In the genomic region with DNA sequence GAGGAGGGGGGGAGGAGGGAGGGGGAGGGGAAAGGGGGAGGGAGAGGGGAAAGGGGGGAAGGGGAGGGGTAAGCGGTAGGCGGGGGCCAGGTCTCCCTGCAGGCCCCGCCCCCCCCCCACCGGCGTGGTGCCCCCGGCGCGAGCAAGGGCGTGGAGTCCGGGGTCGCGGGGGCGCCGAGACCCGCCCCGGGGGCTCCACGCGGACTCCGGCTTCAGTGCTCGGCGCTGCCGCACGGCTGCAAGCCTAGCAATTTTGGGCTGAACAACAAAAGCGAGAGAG, we compare ENCODE assay signal across 8 cellular contexts. TPM values are rescaled to one million over a fixed set of nuclear protein-coding genes. Genes with fewer than 3 reads are reported as not detected.
DNase-seq lines count a peak whose midpoint lies in the region; ATAC-seq and TF ChIP-seq lines count a peak whose summit lies in the region.

No MANE protein-coding gene starts in this region.

- peak overlapping the region; percentile 83 for H3K9ac ChIP-seq in skeletal muscle satellite cell (ENCODE audit: low read depth, low read length)

- peaks cover 32 to 51% (median 43%) of the 10 kb centered on the region in 9 donors for H3K4me1 ChIP-seq in heart right ventricle
- H3K4me1 ChIP-seq in skeletal muscle satellite cell (ENCODE audit: control insufficient read depth, insufficient read depth, low read length) = peaks cover 48% of the 10 kb centered on the region

- H3K4me2 ChIP-seq in skeletal muscle satellite cell (ENCODE audit: low read length) = peak overlapping the region; percentile 98

- peak overlapping the region; percentile 81 to 98 (median 94) for H3K27ac ChIP-seq in heart right ventricle

- peak overlapping the region; percentile 60 for H3K4me3 ChIP-seq in GM12875 (ENCODE audit: low read depth, low read length)
- H3K4me3 ChIP-seq in WI38 (ENCODE audit: low read depth, low read length) = peak overlapping the region; percentile 61
- peak overlapping the region; percentile 32 to 77 (median 64) for H3K4me3 ChIP-seq in heart right ventricle
- H3K4me3 ChIP-seq in skeletal muscle satellite cell (ENCODE audit: low read length) = peak overlapping the region; percentile 79

- no peak for TF ChIP-seq CTCF in GM12875 (IDR thresholded peaks at IDR 0.05; ENCODE audit: borderline replicate concordance, insufficient read depth, low read depth, low read length)
- TF ChIP-seq CTCF in WI38 (IDR thresholded peaks at IDR 0.05; ENCODE audit: low read depth, low read length) = no peak
- TF ChIP-seq CTCF in heart right ventricle (IDR thresholded peaks at IDR 0.05) = no peak

- no peaks in the 10 kb centered on the region for H3K36me3 ChIP-seq in heart right ventricle
- H3K36me3 ChIP-seq in skeletal muscle satellite cell (ENCODE audit: insufficient read depth, low read length) = no peaks in the 10 kb centered on the region

- peak in 1 of 8 donors; percentile 1 for ATAC-seq in heart right ventricle
- ATAC-seq in GM19351 (IDR thresholded peaks at IDR 0.05; ENCODE audit: unreplicated experiment) = no peak

- 0 to 1% methylated on average over 20 to 24 of the region's 24 CpGs for WGBS in heart right ventricle, 2 donors

- intact Hi-C loops in heart right ventricle (cut with DNase I) = loop anchor here (1.0 to 10.0 kb wide), 10 partner anchors 205 to 479 kb away; no protein-coding TSS in a partner anchor

- no peaks in the 10 kb centered on the region for H3K27me3 ChIP-seq in heart right ventricle
- peaks cover 12% of the 10 kb centered on the region for H3K27me3 ChIP-seq in skeletal muscle satellite cell (ENCODE audit: control insufficient read depth, insufficient read depth, low read length)

- no peak for DNase-seq in heart right ventricle
- no peak for DNase-seq in hypothalamus (lab: John Stamatoyannopoulos, UW)
- no peak for DNase-seq in NCI-H524 (lab: John Stamatoyannopoulos, UW)
- no peak for DNase-seq in NK-92 treated with Interleukin-12 subunit alpha and Interleukin-12 subunit beta, amount 100 ng/mL, for 24 hours (lab: John Stamatoyannopoulos, UW)

- H3K9me3 ChIP-seq in heart right ventricle (no peaks in the 10 kb centered on the region), skeletal muscle satellite cell (replicated peaks; ENCODE audit: low read length) (no peaks in the 10 kb centered on the region)

RNA-seq across cellular contexts. Expression of gene C9orf50, which starts 10.8 kb away (rescaled TPM):
- not detected for total RNA-seq in heart right ventricle
- not detected for polyA plus RNA-seq in heart right ventricle
- not detected in 2 replicates for total RNA-seq in skeletal muscle satellite cell (2012; rRNA removed)

RNA-seq across cellular contexts. Expression of gene NTMT1, which starts 15.8 kb away (rescaled TPM):
- total RNA-seq in heart right ventricle = 10 to 100 TPM; 54.0 to 84.2 (median 61.9) TPM
- 100 to 1,000 TPM in 1 of 2 donors, 10 to 100 TPM in 1; 60.9 to 123 TPM for polyA plus RNA-seq in heart right ventricle
- 26.4 and 41.9 TPM in 2 replicates for total RNA-seq in skeletal muscle satellite cell (2012; rRNA removed)

RNA-seq across cellular contexts. Expression of gene ASB6, which starts 31.8 kb away (rescaled TPM):
- total RNA-seq in heart right ventricle = 10 to 100 TPM in 2 of 10 donors, 1 to 10 TPM in 8; 6.2 to 11.8 (median 9.0) TPM
- polyA plus RNA-seq in heart right ventricle = 10 to 100 TPM in 1 of 2 donors, 1 to 10 TPM in 1; 9.2 to 11.2 TPM
- 17.7 and 19.0 TPM in 2 replicates for total RNA-seq in skeletal muscle satellite cell (2012; rRNA removed)

RNA-seq across cellular contexts. Expression of gene PRRX2, which starts 55.3 kb away (rescaled TPM):
- total RNA-seq in heart right ventricle = 1 to 10 TPM in 2 of 10 donors, under 1 TPM in 8; 0.21 to 1.2 (median 0.45) TPM
- polyA plus RNA-seq in heart right ventricle = 1 to 10 TPM in 1 of 2 donors, under 1 TPM in 1; 0.29 to 3.0 TPM
- 4.6 and 5.5 TPM in 2 replicates for total RNA-seq in skeletal muscle satellite cell (2012; rRNA removed)
